In genomic region chr22:30191049-30191701, GRCh38 we compare ENCODE assay signal across 25 cellular contexts. TPM values are rescaled to one million over a fixed set of nuclear protein-coding genes. Genes with fewer than 3 reads are reported as not detected.
DNase-seq lines count a peak whose midpoint lies in the region; ATAC-seq and TF ChIP-seq lines count a peak whose summit lies in the region.
"Had no signal": no experiment of that assay in that cellular context is flagged by ENCODE, and none has a peak within 500 bp of the region (broad histone marks: within the 10 kb centered on the region; RNA-seq: fewer than 3 reads in every experiment).

No MANE protein-coding gene starts in this region.

- intact Hi-C loops in CD14-positive monocyte (cut with micrococcal nuclease), result no loop called here

- DNase-seq in activated naive CD4-positive, alpha-beta T cell treated with Interleukin-2 at 50 U/mL for 16 hours, result no peak
- DNase-seq in T-helper 17 cell (no peak), hepatocyte (ENCODE audit: low spot score) (peak; percentile 38), smooth muscle cell (lab: John Stamatoyannopoulos, UW; ENCODE audit: unreplicated experiment) (no peak), CD14-positive monocyte (ENCODE audit: low spot score) (no peak)
- DNase-seq: activated effector memory CD4-positive, alpha-beta T cell treated with anti-CD3 and anti-CD28 coated beads, Interleukin-2, amount 50 U/mL, for 16 hours; CD8-positive, alpha-beta memory T cell; DMS79; effector CD8-positive, alpha-beta T cell; Karpas-422; left lung; mucosa of descending colon; NCI-H1105 treated with DMSO at 0.1 percent for 48 hours; NCI-H2081 treated with DMSO at 0.1 percent for 48 hours; NCI-H526 treated with DMSO at 0.1 percent for 48 hours; nucleus accumbens; SW 1271; thyroid gland had no signal

- H3K27me3 ChIP-seq in hepatocyte, result no peaks in the 10 kb centered on the region
- no peaks in the 10 kb centered on the region for H3K27me3 ChIP-seq in smooth muscle cell (ENCODE audit: low read depth)
- H3K27me3 ChIP-seq in gastroesophageal sphincter, result peaks cover 27% of the 10 kb centered on the region
- H3K27me3 ChIP-seq: left lung, right atrium auricular region, thyroid gland had no signal

- peaks cover 16% of the 10 kb centered on the region for H3K4me1 ChIP-seq in hepatocyte (ENCODE audit: insufficient read depth)
- H3K4me1 ChIP-seq in smooth muscle cell (ENCODE audit: low read depth), result peaks cover 6% of the 10 kb centered on the region
- H3K4me1 ChIP-seq in gastroesophageal sphincter, result peaks cover 0 to 10% (median 0%) of the 10 kb centered on the region in 3 donors

- no peak for ATAC-seq in T-helper 17 cell
- no peak for ATAC-seq in gastroesophageal sphincter
- no peak for ATAC-seq in GM19328 (IDR thresholded peaks at IDR 0.05; ENCODE audit: unreplicated experiment)
- ATAC-seq: esophagus mucosa; left lung; mucosa of descending colon; Right ventricle myocardium inferior; stimulated activated memory B cell treated with anti-CD40 and anti-IgM and Interleukin-4, amounts not matched to agents 10 μg/mL and 1 μg/mL and 100 μg/mL, for 72 hours had no signal

- H3K27ac ChIP-seq in hepatocyte (peak overlapping the region; percentile 49), smooth muscle cell (ENCODE audit: low read depth) (peak overlapping the region; percentile 92), gastroesophageal sphincter (no peak overlapping the region)
- H3K27ac ChIP-seq: left lung, right atrium auricular region, thyroid gland had no signal

- no peaks in the 10 kb centered on the region for H3K36me3 Mint-ChIP-seq in activated naive CD4-positive, alpha-beta T cell treated with anti-CD3 and anti-CD28 coated beads, Interleukin-2, amount 50 U/mL, for 24 hours
- H3K36me3 Mint-ChIP-seq in T-helper 17 cell (ENCODE audit: low read depth) (peaks cover 2% of the 10 kb centered on the region), CD14-positive monocyte (peaks cover 7 to 10% of the 10 kb centered on the region in 2 donors)
- H3K36me3 Mint-ChIP-seq: stimulated activated memory B cell treated with anti-CD40 and anti-IgM and Interleukin-4, amounts not matched to agents 10 μg/mL and 1 μg/mL and 100 μg/mL, for 72 hours had no signal

- no peak for TF ChIP-seq CTCF in hepatocyte (IDR thresholded peaks at IDR 0.05; ENCODE audit: poor library complexity)
- no peak for TF ChIP-seq CTCF in smooth muscle cell (IDR thresholded peaks at IDR 0.05; ENCODE audit: borderline replicate concordance, insufficient read depth, poor library complexity, severe bottlenecking)
- no peak for TF ChIP-seq CTCF in gastroesophageal sphincter (IDR thresholded peaks at IDR 0.05)
- no peak for TF ChIP-seq CTCF in CD14-positive monocyte (IDR thresholded peaks at IDR 0.05)

- H3K36me3 ChIP-seq in hepatocyte (replicated peaks; ENCODE audit: insufficient read depth, low read depth) (no peaks in the 10 kb centered on the region), smooth muscle cell (ENCODE audit: low read depth) (no peaks in the 10 kb centered on the region), gastroesophageal sphincter (no peaks in the 10 kb centered on the region)
- H3K36me3 ChIP-seq: left lung, right atrium auricular region, thyroid gland had no signal

- H2AFZ ChIP-seq in hepatocyte, result no peak overlapping the region
- no peak overlapping the region for H2AFZ ChIP-seq in smooth muscle cell (ENCODE audit: low read depth)

- H3K27ac Mint-ChIP-seq in activated naive CD4-positive, alpha-beta T cell treated with anti-CD3 and anti-CD28 coated beads, Interleukin-2, amount 50 U/mL, for 24 hours, result peak overlapping the region; percentile 14
- H3K27ac Mint-ChIP-seq in T-helper 17 cell (peak overlapping the region; percentile 30), CD14-positive monocyte (peak overlapping the region in 1 of 7 donors; percentile 78)

- H4K20me1 ChIP-seq in hepatocyte (ENCODE audit: insufficient read depth, poor library complexity, severe bottlenecking), result no peaks in the 10 kb centered on the region
- no peaks in the 10 kb centered on the region for H4K20me1 ChIP-seq in smooth muscle cell (ENCODE audit: low read depth)

- H3K9me3 ChIP-seq in T-helper 17 cell (ENCODE audit: control insufficient read depth, low read length, poor library complexity, severe bottlenecking) (no peaks in the 10 kb centered on the region), hepatocyte (ENCODE audit: low read depth) (no peaks in the 10 kb centered on the region), smooth muscle cell (replicated peaks; ENCODE audit: low read depth) (no peaks in the 10 kb centered on the region), gastroesophageal sphincter (no peaks in the 10 kb centered on the region)
- H3K9me3 ChIP-seq: left lung, mucosa of descending colon, right atrium auricular region, thyroid gland had no signal

- no peaks in the 10 kb centered on the region for H3K9me3 Mint-ChIP-seq in activated naive CD4-positive, alpha-beta T cell treated with anti-CD3 and anti-CD28 coated beads, Interleukin-2, amount 50 U/mL, for 24 hours
- peaks cover 0 to 3% (median 0%) of the 10 kb centered on the region in 7 donors for H3K9me3 Mint-ChIP-seq in CD14-positive monocyte
- H3K9me3 Mint-ChIP-seq: CD8-positive, alpha-beta memory T cell; stimulated activated memory B cell treated with anti-CD40 and anti-IgM and Interleukin-4, amounts not matched to agents 10 μg/mL and 1 μg/mL and 100 μg/mL, for 72 hours had no signal

- H3K4me1 Mint-ChIP-seq in activated naive CD4-positive, alpha-beta T cell treated with anti-CD3 and anti-CD28 coated beads, Interleukin-2, amount 50 U/mL, for 24 hours, result peaks cover 60% of the 10 kb centered on the region
- H3K4me1 Mint-ChIP-seq in T-helper 17 cell, result peaks cover 49% of the 10 kb centered on the region
- H3K4me1 Mint-ChIP-seq in CD14-positive monocyte, result peaks cover 55% of the 10 kb centered on the region

- TF ChIP-seq EP300 in gastroesophageal sphincter (IDR thresholded peaks at IDR 0.05), result no peak

- H3K4me3 ChIP-seq in hepatocyte, result no peak overlapping the region
- no peak overlapping the region for H3K4me3 ChIP-seq in smooth muscle cell
- no peak overlapping the region for H3K4me3 ChIP-seq in gastroesophageal sphincter
- H3K4me3 ChIP-seq: left lung, mucosa of descending colon, right atrium auricular region, thyroid gland had no signal

- TF ChIP-seq POLR2A in gastroesophageal sphincter (IDR thresholded peaks at IDR 0.05), result no peak

- peaks cover 7% of the 10 kb centered on the region for H3F3A ChIP-seq in smooth muscle cell (ENCODE audit: low read depth)

- no peaks in the 10 kb centered on the region for H3K9me2 ChIP-seq in hepatocyte (replicated peaks; ENCODE audit: insufficient read depth)

- no peaks in the 10 kb centered on the region for H3K27me3 Mint-ChIP-seq in activated naive CD4-positive, alpha-beta T cell treated with anti-CD3 and anti-CD28 coated beads, Interleukin-2, amount 50 U/mL, for 24 hours
- H3K27me3 Mint-ChIP-seq in T-helper 17 cell, result no peaks in the 10 kb centered on the region
- peaks cover 1 to 4% (median 4%) of the 10 kb centered on the region in 3 donors for H3K27me3 Mint-ChIP-seq in CD14-positive monocyte (ENCODE audit: low read depth in 3 of 3)

- H3K4me3 Mint-ChIP-seq in activated naive CD4-positive, alpha-beta T cell treated with anti-CD3 and anti-CD28 coated beads, Interleukin-2, amount 50 U/mL, for 24 hours, result no peak overlapping the region
- H3K4me3 Mint-ChIP-seq in T-helper 17 cell, result no peak overlapping the region
- H3K4me3 Mint-ChIP-seq in CD14-positive monocyte, result no peak overlapping the region
- H3K4me3 Mint-ChIP-seq: CD8-positive, alpha-beta memory T cell; stimulated activated memory B cell treated with anti-CD40 and anti-IgM and Interleukin-4, amounts not matched to agents 10 μg/mL and 1 μg/mL and 100 μg/mL, for 72 hours had no signal

- WGBS in hepatocyte (ENCODE audit: low lambda C conversion rate, missing lambda C conversion rate), result 61% methylated on average over 3 of the region's 3 CpGs
- WGBS in smooth muscle cell (ENCODE audit: low lambda C conversion rate), result 41% methylated on average over 3 of the region's 3 CpGs
- 63 to 67% methylated on average over 3 of the region's 3 CpGs for WGBS in gastroesophageal sphincter (ENCODE audit: low coverage in 1 of 2), 2 donors

- H3K4me2 ChIP-seq in hepatocyte, result no peak overlapping the region
- peak overlapping the region; percentile 65 for H3K4me2 ChIP-seq in smooth muscle cell

- peak overlapping the region; percentile 46 for H3K9ac ChIP-seq in smooth muscle cell (ENCODE audit: low read depth)

- H3K79me2 ChIP-seq in hepatocyte (no peaks in the 10 kb centered on the region), smooth muscle cell (ENCODE audit: low read depth) (no peaks in the 10 kb centered on the region)

RNA-seq across cellular contexts. Expression of gene LIF, which starts 55.4 kb away (rescaled TPM):
- total RNA-seq in T-helper 17 cell (1 to 10 TPM; 1.8 to 5.3 TPM), hepatocyte (13.4 and 21.1 TPM in 2 replicates), smooth muscle cell (29.9 and 40.6 TPM in 2 replicates), gastroesophageal sphincter (10 to 100 TPM in 1 of 4 donors, under 1 TPM in 2, not detected in 1; 0.58 to 15.8 (median 0.59) TPM)
- polyA plus RNA-seq in hepatocyte (8.2 and 14.8 TPM in 2 replicates), smooth muscle cell (28.9 and 31.2 TPM in 2 replicates), CD14-positive monocyte (not detected)
- polyA plus RNA-seq: CD8-positive, alpha-beta memory T cell had no signal

Comparison
In these comparisons a context has a peak if more than half of its experiments do, and no peak if none do; other contexts are left out.
1. H3K27ac ChIP-seq: peak in hepatocyte (single experiment) and smooth muscle cell (single experiment); none in gastroesophageal sphincter (0 of 4).